Comparison of ENCODE assay signal across 27 cellular contexts in genomic region chr7:80027616-80028173, GRCh38.
DNase-seq lines count a peak whose midpoint lies in the region; ATAC-seq and FAIRE-seq lines count a peak whose summit lies in the region.
"Had no signal": no experiment of that assay in that cellular context is flagged by ENCODE, and none has a peak within 500 bp of the region (broad histone marks: within the 10 kb centered on the region; RNA-seq: fewer than 3 reads in every experiment).

No MANE protein-coding gene starts in this region.

- peak; percentile 30 for DNase-seq in activated CD4-positive, alpha-beta T cell treated with anti-CD3 and anti-CD28 coated beads, Interleukin-2, amount 10 ng/mL, durations not matched to agents 24 days and 14 days
- no peak for DNase-seq in activated CD4-positive, alpha-beta T cell treated with anti-CD3 and anti-CD28 coated beads, Interleukin-2, amount 50 U/mL, for 1 hour
- DNase-seq in NCI-H2029 (lab: John Stamatoyannopoulos, UW) (peak; percentile 21), astrocyte of the hippocampus (ENCODE audit: low read depth, low spot score) (peak; percentile 54), urothelium cell line (ENCODE audit: low spot score) (no peak), T-cell (no peak), NCI-H187 treated with DMSO at 0.1 percent for 48 hours (lab: John Stamatoyannopoulos, UW) (no peak)
- DNase-seq: activated CD4-positive, alpha-beta T cell treated with anti-CD3 and anti-CD28 coated beads, Interleukin-2, amount 50 U/mL, for 4 hours; activated CD8-positive, alpha-beta memory T cell treated with anti-CD3 and anti-CD28 coated beads, Interleukin-2, amount 50 U/mL, for 4 hours; C1 segment of cervical spinal cord; foreskin melanocyte; HCEC 1CT; hypothalamus; islet precursor cell; lower lobe of right lung; posterior cingulate gyrus; stimulated activated CD4-positive, alpha-beta T cell treated with anti-CD3 and anti-CD28 coated beads, Interleukin-15, amount 100 ng/mL, for 24 hours; stomach; transverse colon; WERI-Rb-1 had no signal

- intact Hi-C loops in activated CD4-positive, alpha-beta T cell treated with anti-CD3 and anti-CD28 coated beads, Interleukin-2, amount 10 ng/mL, durations not matched to agents 24 days and 14 days (cut with micrococcal nuclease): no loop called here

- no peak overlapping the region for H3K4me3 Mint-ChIP-seq in activated CD4-positive, alpha-beta T cell treated with anti-CD3 and anti-CD28 coated beads, Interleukin-2, amount 10 ng/mL, durations not matched to agents 24 days and 14 days
- H3K4me3 Mint-ChIP-seq in T-cell: no peak overlapping the region
- H3K4me3 Mint-ChIP-seq: activated naive CD8-positive, alpha-beta T cell; activated T-helper 17 cell treated with anti-CD3 and anti-CD28 coated beads, Interleukin-2, amount 50 U/mL, for 72 hours; neural crest cell; T-helper 2 cell treated with Interferon-gamma antibody and Interleukin-4, amounts not matched to agents 5 μg/mL and 100 μg/mL, for 36 hours had no signal

- no peak overlapping the region for H3K27ac Mint-ChIP-seq in activated CD4-positive, alpha-beta T cell treated with anti-CD3 and anti-CD28 coated beads, Interleukin-2, amount 10 ng/mL, durations not matched to agents 24 days and 14 days
- H3K27ac Mint-ChIP-seq in T-cell: no peak overlapping the region
- H3K27ac Mint-ChIP-seq: activated T-helper 17 cell treated with anti-CD3 and anti-CD28 coated beads, Interleukin-2, amount 50 U/mL, for 72 hours; T-helper 2 cell treated with Interferon-gamma antibody and Interleukin-4, amounts not matched to agents 5 μg/mL and 100 μg/mL, for 36 hours had no signal

- H3K4me1 Mint-ChIP-seq in activated CD4-positive, alpha-beta T cell treated with anti-CD3 and anti-CD28 coated beads, Interleukin-2, amount 10 ng/mL, durations not matched to agents 24 days and 14 days: no peaks in the 10 kb centered on the region
- H3K4me1 Mint-ChIP-seq in T-cell: no peaks in the 10 kb centered on the region
- H3K4me1 Mint-ChIP-seq: activated T-helper 17 cell treated with anti-CD3 and anti-CD28 coated beads, Interleukin-2, amount 50 U/mL, for 72 hours; neural crest cell had no signal

- H3K36me3 Mint-ChIP-seq in activated CD4-positive, alpha-beta T cell treated with anti-CD3 and anti-CD28 coated beads, Interleukin-2, amount 10 ng/mL, durations not matched to agents 24 days and 14 days (ENCODE audit: low read depth): no peaks in the 10 kb centered on the region
- no peaks in the 10 kb centered on the region for H3K36me3 Mint-ChIP-seq in T-cell

- ATAC-seq in T-cell (replicated peaks in 1 of 4) (no peak), GM18868 (IDR thresholded peaks at IDR 0.05; ENCODE audit: unreplicated experiment) (no peak)
- ATAC-seq: activated T-helper 17 cell treated with anti-CD3 and anti-CD28 coated beads, Interleukin-2, amount 50 U/mL, for 72 hours; sciatic nerve had no signal

- CTCF ChIA-PET in T-cell (lab: Charles Lee): interaction anchor here in 1 of 2 donors (0.9 kb wide), 1 partner anchor 576 kb away, joined by 3 read pairs; no protein-coding TSS in a partner anchor

- FAIRE-seq in urothelium cell line (lab: Jason Lieb, UNC): peak; percentile 93
- FAIRE-seq: GM18507 had no signal

- POLR2A ChIA-PET in T-cell (lab: Charles Lee): no interaction called here

- H3K9me3 Mint-ChIP-seq in activated CD4-positive, alpha-beta T cell treated with anti-CD3 and anti-CD28 coated beads, Interleukin-2, amount 10 ng/mL, durations not matched to agents 24 days and 14 days: no peaks in the 10 kb centered on the region
- peaks cover 5 to 20% (median 8%) of the 10 kb centered on the region in 3 donors for H3K9me3 Mint-ChIP-seq in T-cell

- no peaks in the 10 kb centered on the region for H3K27me3 Mint-ChIP-seq in activated CD4-positive, alpha-beta T cell treated with anti-CD3 and anti-CD28 coated beads, Interleukin-2, amount 10 ng/mL, durations not matched to agents 24 days and 14 days
- H3K27me3 Mint-ChIP-seq in T-cell: no peaks in the 10 kb centered on the region
- H3K27me3 Mint-ChIP-seq: activated naive CD8-positive, alpha-beta T cell; activated T-helper 17 cell treated with anti-CD3 and anti-CD28 coated beads, Interleukin-2, amount 50 U/mL, for 72 hours had no signal

Comparison
In these comparisons a context has a peak if more than half of its experiments do, and no peak if none do; other contexts are left out.
1. DNase-seq: peak in activated CD4-positive, alpha-beta T cell treated with anti-CD3 and anti-CD28 coated beads, Interleukin-2, amount 10 ng/mL, durations not matched to agents 24 days and 14 days (single experiment), NCI-H2029 (single experiment) and astrocyte of the hippocampus (single experiment); none in activated CD4-positive, alpha-beta T cell treated with anti-CD3 and anti-CD28 coated beads, Interleukin-2, amount 50 U/mL, for 1 hour (single experiment), urothelium cell line (single experiment), T-cell (0 of 34) and NCI-H187 treated with DMSO at 0.1 percent for 48 hours (single experiment).